23 cellular contexts compared by ENCODE assay signal in the genomic region with DNA sequence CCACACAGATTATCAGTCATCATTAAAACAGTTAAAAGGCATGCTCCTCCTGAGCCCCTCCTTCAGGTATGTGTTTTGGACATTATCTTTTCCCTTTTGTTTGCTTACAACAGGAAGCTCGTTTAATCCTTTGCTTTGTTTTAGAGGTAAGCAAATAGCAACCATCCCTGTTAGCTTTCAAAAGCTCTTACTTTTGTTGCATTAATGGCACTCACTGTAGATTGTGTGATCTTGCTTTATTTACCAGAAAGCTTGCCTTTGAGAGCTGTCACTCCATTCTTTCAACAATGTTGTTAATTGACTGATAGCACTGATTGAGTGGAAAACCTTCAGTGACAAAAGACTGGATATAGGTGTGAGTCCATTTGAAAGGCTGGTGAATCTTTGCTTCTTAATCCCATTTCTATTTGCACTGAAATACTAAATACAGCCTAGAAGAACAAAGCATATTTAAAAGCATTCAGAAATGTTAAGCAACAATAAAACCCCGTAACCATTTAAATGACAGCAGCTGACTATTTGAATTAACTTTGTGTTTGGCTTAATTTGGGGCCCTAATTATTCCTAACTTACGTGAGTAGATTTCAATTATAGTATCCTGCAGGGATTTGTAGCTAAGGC. TPM values are rescaled to one million over a fixed set of nuclear protein-coding genes. Genes with fewer than 3 reads are reported as not detected.
DNase-seq lines count a peak whose midpoint lies in the region; ATAC-seq, FAIRE-seq and TF ChIP-seq lines count a peak whose summit lies in the region.
"Had no signal": no experiment of that assay in that cellular context is flagged by ENCODE, and none has a peak within 500 bp of the region (broad histone marks: within the 10 kb centered on the region; RNA-seq: fewer than 3 reads in every experiment).

No MANE protein-coding gene starts in this region.

- no peak overlapping the region for H3K27ac Mint-ChIP-seq in naive thymus-derived CD4-positive, alpha-beta T cell
- H3K27ac Mint-ChIP-seq: activated CD8-positive, alpha-beta T cell treated with anti-CD3 and anti-CD28 coated beads for 36 hours; activated naive CD8-positive, alpha-beta T cell treated with anti-CD3 and anti-CD28 coated beads, Interleukin-2, amount 50 U/mL, for 24 hours; activated T-cell treated with anti-CD3 and anti-CD28 coated beads, Interleukin-2, amount 50 U/mL, for 72 hours; CD14-positive monocyte; IgD-negative memory B cell; stimulated activated naive CD8-positive, alpha-beta T cell treated with anti-CD3 and anti-CD28 coated beads, Interleukin-15, Interleukin-2, amounts not matched to agents 100 ng/mL and 50 ng/mL, for 24 hours had no signal

- TF ChIP-seq POLR2A in GM12878 (IDR thresholded peaks at IDR 0.05; ENCODE audit: low read depth, low read length) = no peak

- peaks cover 0 to 2% (median 0%) of the 10 kb centered on the region in 11 donors for H3K9me3 Mint-ChIP-seq in naive thymus-derived CD4-positive, alpha-beta T cell
- H3K9me3 Mint-ChIP-seq: activated CD8-positive, alpha-beta T cell treated with anti-CD3 and anti-CD28 coated beads for 36 hours; activated naive CD8-positive, alpha-beta T cell treated with anti-CD3 and anti-CD28 coated beads, Interleukin-2, amount 50 U/mL, for 24 hours; activated T-cell treated with anti-CD3 and anti-CD28 coated beads, Interleukin-2, amount 50 U/mL, for 72 hours; CD14-positive monocyte; stimulated activated naive CD8-positive, alpha-beta T cell treated with anti-CD3 and anti-CD28 coated beads, Interleukin-15, Interleukin-2, amounts not matched to agents 100 ng/mL and 50 ng/mL, for 24 hours had no signal

- WGBS in GM12878 (ENCODE audit: insufficient coverage, insufficient replicate concordance, low lambda C conversion rate, missing lambda C conversion rate) = 7% methylated on average over 3 of the region's 3 CpGs

- no peak for TF ChIP-seq RAD21 in GM12878 (IDR thresholded peaks at IDR 0.05; ENCODE audit: insufficient read depth, low read depth, low read length)

- no peaks in the 10 kb centered on the region for H3K4me1 Mint-ChIP-seq in naive thymus-derived CD4-positive, alpha-beta T cell
- H3K4me1 Mint-ChIP-seq: activated naive CD8-positive, alpha-beta T cell treated with anti-CD3 and anti-CD28 coated beads, Interleukin-2, amount 50 U/mL, for 24 hours; CD14-positive monocyte; IgD-negative memory B cell had no signal

- H3K79me2 ChIP-seq in GM12878 (ENCODE audit: control insufficient read depth, insufficient read depth, low read length) = no peaks in the 10 kb centered on the region

- CTCF ChIA-PET in GM12878 (lab: Yijun Ruan, JAX) = interaction anchor here (1.1 kb wide), 1 partner anchor 37 kb away, joined by 3 read pairs; no protein-coding TSS in a partner anchor
- CTCF ChIA-PET in naive thymus-derived CD4-positive, alpha-beta T cell (lab: Charles Lee) = no interaction called here

- no peaks in the 10 kb centered on the region for H4K20me1 ChIP-seq in GM12878 (ENCODE audit: control insufficient read depth, insufficient read depth)

- no peaks in the 10 kb centered on the region for H3K36me3 ChIP-seq in GM12878 (ENCODE audit: control insufficient read depth in 2 of 2, insufficient read depth in 2 of 2, low read length in 1 of 2)
- no peaks in the 10 kb centered on the region for H3K36me3 ChIP-seq in naive thymus-derived CD4-positive, alpha-beta T cell (ENCODE audit: control insufficient read depth in 2 of 3, insufficient read depth in 3 of 3, low read length in 3 of 3)
- H3K36me3 ChIP-seq: heart right ventricle, upper lobe of right lung had no signal

- H3K4me3 ChIP-seq in GM12878 = no peak overlapping the region
- no peak overlapping the region for H3K4me3 ChIP-seq in naive thymus-derived CD4-positive, alpha-beta T cell (ENCODE audit: low read length)
- H3K4me3 ChIP-seq: heart right ventricle, upper lobe of right lung had no signal

- peak; percentile 13 for FAIRE-seq in GM12878 (lab: Jason Lieb, UNC)
- FAIRE-seq: A204.1, kidney had no signal

- BruUV-seq in GM12878 (replicated peaks; lab: Mats Ljungman, UMichigan) = no TSS peak

- no peak for ATAC-seq in GM12878
- ATAC-seq in naive thymus-derived CD4-positive, alpha-beta T cell = no peak
- no peak for ATAC-seq in HG03378 (IDR thresholded peaks at IDR 0.05; ENCODE audit: unreplicated experiment)
- ATAC-seq: activated CD8-positive, alpha-beta T cell treated with anti-CD3 and anti-CD28 coated beads for 36 hours; activated naive CD8-positive, alpha-beta T cell treated with anti-CD3 and anti-CD28 coated beads, Interleukin-2, amount 50 U/mL, for 24 hours; activated T-cell treated with anti-CD3 and anti-CD28 coated beads, Interleukin-2, amount 50 U/mL, for 72 hours; heart right ventricle; upper lobe of right lung had no signal

- TF ChIP-seq EP300 in GM12878 (IDR thresholded peaks at IDR 0.05; ENCODE audit: borderline replicate concordance in 1 of 2, control insufficient read depth in 1 of 2, low read depth in 2 of 2, low read length in 2 of 2) = no peak

- POLR2A ChIA-PET in GM12878 (lab: Charles Lee) = interaction anchor here (1.7 kb wide), 1 partner anchor 11 kb away, joined by 4 read pairs; no protein-coding TSS in a partner anchor
- POLR2A ChIA-PET in naive thymus-derived CD4-positive, alpha-beta T cell (lab: Charles Lee) = interaction anchor here (0.7 kb wide), 1 partner anchor 194 kb away, joined by 3 read pairs; no protein-coding TSS in a partner anchor

- no peaks in the 10 kb centered on the region for H3K27me3 Mint-ChIP-seq in naive thymus-derived CD4-positive, alpha-beta T cell
- H3K27me3 Mint-ChIP-seq: activated CD8-positive, alpha-beta T cell treated with anti-CD3 and anti-CD28 coated beads for 36 hours; activated naive CD8-positive, alpha-beta T cell treated with anti-CD3 and anti-CD28 coated beads, Interleukin-2, amount 50 U/mL, for 24 hours; IgD-negative memory B cell; stimulated activated naive CD8-positive, alpha-beta T cell treated with anti-CD3 and anti-CD28 coated beads, Interleukin-15, Interleukin-2, amounts not matched to agents 100 ng/mL and 50 ng/mL, for 24 hours had no signal

- H3K4me1 ChIP-seq in GM12878 (ENCODE audit: control insufficient read depth, insufficient read depth, low read length) = no peaks in the 10 kb centered on the region
- H3K4me1 ChIP-seq in naive thymus-derived CD4-positive, alpha-beta T cell (ENCODE audit: control insufficient read depth in 2 of 2, insufficient read depth in 2 of 2, low read length in 2 of 2) = no peaks in the 10 kb centered on the region
- H3K4me1 ChIP-seq: upper lobe of right lung had no signal

- H3K9ac ChIP-seq in GM12878 (ENCODE audit: control insufficient read depth, insufficient read depth, low read length) = no peak overlapping the region

- no peaks in the 10 kb centered on the region for H3K27me3 ChIP-seq in GM12878 (replicated peaks in 1 of 2; ENCODE audit: control insufficient read depth in 2 of 2, insufficient read depth in 2 of 2, low read length in 1 of 2)
- H3K27me3 ChIP-seq in naive thymus-derived CD4-positive, alpha-beta T cell (ENCODE audit: control insufficient read depth in 2 of 2, insufficient read depth in 2 of 2, low read length in 2 of 2) = no peaks in the 10 kb centered on the region
- H3K27me3 ChIP-seq: heart right ventricle, upper lobe of right lung had no signal

- DNase-seq in DMS153 (lab: John Stamatoyannopoulos, UW) = peak; percentile 91
- peak; percentile 9 for DNase-seq in HuH-7.5 (ENCODE audit: low spot score)
- DNase-seq in NCI-H2196 (lab: John Stamatoyannopoulos, UW; ENCODE audit: unreplicated experiment) = peak; percentile 30
- DNase-seq in GM12878 (ENCODE audit: low read depth, low spot score) = no peak
- DNase-seq in naive thymus-derived CD4-positive, alpha-beta T cell = no peak
- DNase-seq in activated CD4-positive, alpha-beta T cell treated with anti-CD3 and anti-CD28 coated beads for 1 hour = no peak
- DNase-seq in SIG-M5 (lab: John Stamatoyannopoulos, UW) = no peak
- DNase-seq: activated CD8-positive, alpha-beta T cell treated with anti-CD3 and anti-CD28 coated beads for 36 hours; activated naive CD8-positive, alpha-beta T cell treated with anti-CD3 and anti-CD28 coated beads, Interleukin-2, amount 50 U/mL, for 24 hours; activated T-cell treated with anti-CD3 and anti-CD28 coated beads, Interleukin-2, amount 50 U/mL, for 72 hours; effector CD4-positive, alpha-beta T cell; heart right ventricle; kidney; mesenchymal stem cell; NCI-H526; SW 1271; upper lobe of right lung had no signal

- H3K4me2 ChIP-seq in GM12878 (ENCODE audit: control insufficient read depth, insufficient read depth) = no peak overlapping the region

- no peak overlapping the region for H3K4me3 Mint-ChIP-seq in naive thymus-derived CD4-positive, alpha-beta T cell
- H3K4me3 Mint-ChIP-seq: activated CD8-positive, alpha-beta T cell treated with anti-CD3 and anti-CD28 coated beads for 36 hours; activated naive CD8-positive, alpha-beta T cell treated with anti-CD3 and anti-CD28 coated beads, Interleukin-2, amount 50 U/mL, for 24 hours; activated T-cell treated with anti-CD3 and anti-CD28 coated beads, Interleukin-2, amount 50 U/mL, for 72 hours; CD14-positive monocyte; IgD-negative memory B cell; stimulated activated naive CD8-positive, alpha-beta T cell treated with anti-CD3 and anti-CD28 coated beads, Interleukin-15, Interleukin-2, amounts not matched to agents 100 ng/mL and 50 ng/mL, for 24 hours had no signal

- H2AFZ ChIP-seq in GM12878 (ENCODE audit: control insufficient read depth, low read depth, low read length) = no peak overlapping the region

- SMC1A ChIA-PET in GM12878 (lab: Charles Lee; ENCODE audit: uncharacterized antibody, unreplicated experiment) = interaction anchor here (0.6 to 4.4 kb wide), 8 partner anchors 10 to 299 kb away, joined by 3 to 28 read pairs (median 4); no protein-coding TSS in a partner anchor

- RAD21 ChIA-PET in GM12878 (lab: Charles Lee; ENCODE audit: unreplicated experiment) = interaction anchor here (0.8 to 1.3 kb wide), 3 partner anchors 19 to 299 kb away, joined by 3 to 4 read pairs (median 3); no protein-coding TSS in a partner anchor

- no peak overlapping the region for H3K27ac ChIP-seq in GM12878 (ENCODE audit: control insufficient read depth, insufficient read depth)
- H3K27ac ChIP-seq in naive thymus-derived CD4-positive, alpha-beta T cell (ENCODE audit: low read depth, low read length) = no peak overlapping the region
- H3K27ac ChIP-seq: heart right ventricle, upper lobe of right lung had no signal

- intact Hi-C loops in GM12878 (cut with micrococcal nuclease; ENCODE audit: unreplicated experiment) = no loop called here
- intact Hi-C loops in naive thymus-derived CD4-positive, alpha-beta T cell (cut with micrococcal nuclease) = no loop called here

- no peaks in the 10 kb centered on the region for H3K36me3 Mint-ChIP-seq in naive thymus-derived CD4-positive, alpha-beta T cell
- H3K36me3 Mint-ChIP-seq: CD14-positive monocyte, IgD-negative memory B cell had no signal

- no peaks in the 10 kb centered on the region for H3K9me3 ChIP-seq in GM12878 (replicated peaks; ENCODE audit: control insufficient read depth, insufficient read depth, low read length)
- H3K9me3 ChIP-seq in naive thymus-derived CD4-positive, alpha-beta T cell (ENCODE audit: control insufficient read depth in 2 of 3, low read length in 3 of 3) = no peaks in the 10 kb centered on the region
- H3K9me3 ChIP-seq: heart right ventricle, upper lobe of right lung had no signal

- in situ Hi-C loops in GM12878 (cut with MboI) = no loop called here

- no peak for TF ChIP-seq CTCF in GM12878 (IDR thresholded peaks at IDR 0.05 in 2 of 3, conservative IDR thresholded peaks at IDR 0.05 in 1 of 3; ENCODE audit: control insufficient read depth in 2 of 3, extremely low read depth in 1 of 3, insufficient read depth in 1 of 3, low read depth in 3 of 3, low read length in 3 of 3)

RNA-seq across cellular contexts. Expression of a gene that starts 48.3 kb away (rescaled TPM):
- 4.3 and 5.3 TPM in 2 replicates for total RNA-seq in GM12878 (2013; cell fraction: nucleolus; rRNA removed)
- total RNA-seq in GM12878 (2014; rRNA removed) = 0.17 and 0.82 TPM in 2 replicates
- total RNA-seq in GM12878 (2014; rRNA removed; fragmentation: Illumina TruSeq; extraction: Trizol) = 0.22 and 0.46 TPM in 2 replicates
- 0.43 and 0.51 TPM in 2 replicates for total RNA-seq in GM12878 (2021)
- not detected for polyA plus RNA-seq in GM12878 (2011; ENCODE audit: low read depth)
- polyA plus RNA-seq in GM12878 (2011; rRNA removed) = 13.6 and 15.0 TPM in 2 replicates
- polyA plus RNA-seq in GM12878 (2011; cell fraction: cytosol; rRNA removed) = 9.3 and 9.6 TPM in 2 replicates
- 12.5 and 23.8 TPM in 2 replicates for polyA plus RNA-seq in GM12878 (2011; cell fraction: nucleus; rRNA removed)
- polyA plus RNA-seq in GM12878 (2012) = 0.21 TPM in 1 of 2 replicates, not detected in the other
- 0.26 and 0.27 TPM in 2 replicates for polyA plus RNA-seq in GM12878 (2014; fragmentation: Illumina TruSeq; extraction: Trizol)
- polyA plus RNA-seq in GM12878 (2014; fragmentation: Nextera tagmentation; extraction: Ambion mirVana) = under 1 TPM; 0.03 to 0.18 TPM
- 0.16 and 0.17 TPM in 2 replicates for polyA plus RNA-seq in GM12878 (2014; rRNA removed)
- polyA plus RNA-seq in GM12878 (2016; fragmentation: Nextera tagmentation; extraction: Ambion mirVana) = under 1 TPM; 0.20 to 0.53 TPM
- polyA minus RNA-seq in GM12878 (2011; rRNA and poly(A)+ RNA removed) = 27.7 and 57.0 TPM in 2 replicates
- polyA minus RNA-seq in GM12878 (2011; cell fraction: cytosol; rRNA and poly(A)+ RNA removed) = 8.0 and 8.8 TPM in 2 replicates
- 29.5 and 30.4 TPM in 2 replicates for polyA minus RNA-seq in GM12878 (2011; cell fraction: nucleus; rRNA and poly(A)+ RNA removed)
- total RNA-seq in naive thymus-derived CD4-positive, alpha-beta T cell = not detected
- polyA plus RNA-seq in naive thymus-derived CD4-positive, alpha-beta T cell = not detected
- total RNA-seq: activated CD8-positive, alpha-beta T cell treated with anti-CD3 and anti-CD28 coated beads for 36 hours; activated T-cell treated with anti-CD3 and anti-CD28 coated beads, Interleukin-2, amount 50 U/mL, for 72 hours; RPMI7951 had no signal
- polyA plus RNA-seq: CD14-positive monocyte, IgD-negative memory B cell had no signal

Comparison
In these comparisons a context has a peak if more than half of its experiments do, and no peak if none do; other contexts are left out.
1. DNase-seq: peak in DMS153 (single experiment), HuH-7.5 (single experiment) and NCI-H2196 (single experiment); none in GM12878 (single experiment), naive thymus-derived CD4-positive, alpha-beta T cell (0 of 9), activated CD4-positive, alpha-beta T cell treated with anti-CD3 and anti-CD28 coated beads for 1 hour (single experiment) and SIG-M5 (single experiment).